Comparison of ENCODE assay signal across 8 cellular contexts in genomic region chr19:5804516-5805464, GRCh38.
DNase-seq lines count a peak whose midpoint lies in the region; ATAC-seq and TF ChIP-seq lines count a peak whose summit lies in the region.

Gene NRTN (plus strand): TSS chr19:5805067. CDS start chr19:5824166, 19,099 bp downstream.

- no peak for ATAC-seq in GM19467 (IDR thresholded peaks at IDR 0.05; ENCODE audit: unreplicated experiment)

- H3K4me1 ChIP-seq in OCI-LY3 (ENCODE audit: low read length) (peaks cover 11% of the 10 kb centered on the region), iPS-15b (ENCODE audit: control insufficient read depth, insufficient read depth, low read length) (peaks cover 2% of the 10 kb centered on the region)

- H3K9me3 ChIP-seq in OCI-LY3 (ENCODE audit: insufficient read depth, low read length), result no peaks in the 10 kb centered on the region
- no peaks in the 10 kb centered on the region for H3K9me3 ChIP-seq in iPS-15b (ENCODE audit: control insufficient read depth, insufficient read depth, low read length)

- no peak within 1 kb of the TSS for H3K27ac ChIP-seq in OCI-LY3 (ENCODE audit: low read length)

- peak within 1 kb of the TSS; percentile 90 for H2AFZ ChIP-seq in OCI-LY3 (ENCODE audit: low read depth, low read length)

- H3K4me2 ChIP-seq in OCI-LY3 (ENCODE audit: low read length), result peak within 1 kb of the TSS; percentile 91

- peak within 1 kb of the TSS; percentile 65 for H3K4me3 Mint-ChIP-seq in activated naive CD4-positive, alpha-beta T cell treated with anti-CD3 and anti-CD28 coated beads, Interleukin-2, amount 10 ng/mL, durations not matched to agents 7 days and 5 days

- H3K27me3 ChIP-seq in OCI-LY3 (ENCODE audit: low read depth, low read length) (peaks cover 14% of the 10 kb centered on the region), iPS-15b (ENCODE audit: control insufficient read depth, insufficient read depth, low read length) (peaks cover 16% of the 10 kb centered on the region)

- H3K4me3 ChIP-seq in OCI-LY3 (ENCODE audit: low read length), result peak within 1 kb of the TSS; percentile 70
- peak within 1 kb of the TSS; percentile 58 for H3K4me3 ChIP-seq in iPS-15b (ENCODE audit: low read depth, low read length)

- CTCF ChIA-PET in activated naive CD4-positive, alpha-beta T cell treated with anti-CD3 and anti-CD28 coated beads, Interleukin-2, amount 10 ng/mL, durations not matched to agents 7 days and 5 days (lab: Charles Lee), result interaction anchor here (0.6 to 2.4 kb wide), 37 partner anchors 9 to 321 kb away, joined by 3 to 45 read pairs (median 5); partner anchors contain the start of genes DUS3L, NDUFA11, RANBP3 and VMAC

- H3K36me3 Mint-ChIP-seq in activated naive CD4-positive, alpha-beta T cell treated with anti-CD3 and anti-CD28 coated beads, Interleukin-2, amount 10 ng/mL, durations not matched to agents 7 days and 5 days, result no peaks in the 10 kb centered on the region

- H4K20me1 ChIP-seq in OCI-LY3 (ENCODE audit: insufficient read depth, low read length), result no peaks in the 10 kb centered on the region

- peaks cover 79% of the 10 kb centered on the region for H3K27me3 Mint-ChIP-seq in activated naive CD4-positive, alpha-beta T cell treated with anti-CD3 and anti-CD28 coated beads, Interleukin-2, amount 10 ng/mL, durations not matched to agents 7 days and 5 days

- TF ChIP-seq CTCF in GM13976 (IDR thresholded peaks at IDR 0.05; ENCODE audit: borderline replicate concordance, control extremely low read depth, extremely low read depth, insufficient read depth, missing control alignments) (no peak), OCI-LY3 (IDR thresholded peaks at IDR 0.05; ENCODE audit: low read depth, low read length) (no peak)

- DNase-seq in GM13976 (ENCODE audit: low spot score) (peak; percentile 85), AG08395 (ENCODE audit: low spot score) (no peak), SKM-1 (lab: John Stamatoyannopoulos, UW; ENCODE audit: unreplicated experiment) (no peak)
- peak; percentile 60 for DNase-seq in activated naive CD4-positive, alpha-beta T cell treated with anti-CD3 and anti-CD28 coated beads, Interleukin-2, amount 10 ng/mL, durations not matched to agents 7 days and 5 days
- peak; percentile 25 to 43 (median 34) for DNase-seq in stimulated activated CD4-positive, alpha-beta T cell treated with anti-CD3 and anti-CD28 coated beads, TNF-alpha, amount 100 ng/mL, for 4 hours (ENCODE audit: low read depth in 3 of 3)

- peak within 1 kb of the TSS; percentile 49 for H3K9ac ChIP-seq in OCI-LY3 (ENCODE audit: low read length)
- H3K9ac ChIP-seq in iPS-15b (ENCODE audit: low read depth, low read length), result no peak within 1 kb of the TSS

- in situ Hi-C loops in GM13976 (cut with MboI; ENCODE audit: low sequenced_read_pairs, unreplicated experiment), result loop anchor here (10.0 kb wide), 1 partner anchor 220 kb away; no protein-coding TSS in a partner anchor

- H3K36me3 ChIP-seq in OCI-LY3 (replicated peaks; ENCODE audit: low read depth, low read length) (no peaks in the 10 kb centered on the region), iPS-15b (ENCODE audit: control insufficient read depth, insufficient read depth, low read length) (no peaks in the 10 kb centered on the region)

- peaks cover 25% of the 10 kb centered on the region for H3K4me1 Mint-ChIP-seq in activated naive CD4-positive, alpha-beta T cell treated with anti-CD3 and anti-CD28 coated beads, Interleukin-2, amount 10 ng/mL, durations not matched to agents 7 days and 5 days

- H3K9me3 Mint-ChIP-seq in activated naive CD4-positive, alpha-beta T cell treated with anti-CD3 and anti-CD28 coated beads, Interleukin-2, amount 10 ng/mL, durations not matched to agents 7 days and 5 days, result no peaks in the 10 kb centered on the region

- H3K27ac Mint-ChIP-seq in activated naive CD4-positive, alpha-beta T cell treated with anti-CD3 and anti-CD28 coated beads, Interleukin-2, amount 10 ng/mL, durations not matched to agents 7 days and 5 days, result no peak within 1 kb of the TSS

- no peaks in the 10 kb centered on the region for H3K79me2 ChIP-seq in OCI-LY3 (ENCODE audit: low read length)

Comparison
In these comparisons a context has a peak if more than half of its experiments do, and no peak if none do; other contexts are left out.
1. DNase-seq: peak in GM13976 (single experiment), activated naive CD4-positive, alpha-beta T cell treated with anti-CD3 and anti-CD28 coated beads, Interleukin-2, amount 10 ng/mL, durations not matched to agents 7 days and 5 days (single experiment) and stimulated activated CD4-positive, alpha-beta T cell treated with anti-CD3 and anti-CD28 coated beads, TNF-alpha, amount 100 ng/mL, for 4 hours (3 of 3); none in AG08395 (single experiment) and SKM-1 (single experiment).